In genomic region chr7:93563584-93563983, GRCh38 we compare ENCODE assay signal across 34 cellular contexts. TPM values are rescaled to one million over a fixed set of nuclear protein-coding genes. Genes with fewer than 3 reads are reported as not detected.
"Had no signal": no experiment of that assay in that cellular context is flagged by ENCODE, and none has a peak within 500 bp of the region (broad histone marks: within the 10 kb centered on the region; RNA-seq: fewer than 3 reads in every experiment).

No MANE protein-coding gene starts in this region.

- H3K27me3 ChIP-seq: MG63 had no signal

- H3K27ac Mint-ChIP-seq: activated CD4-positive, alpha-beta T cell treated with anti-CD3 and anti-CD28 coated beads, Interleukin-2, amount 10 ng/mL, durations not matched to agents 24 days and 14 days; activated CD8-positive, alpha-beta T cell treated with anti-CD3 and anti-CD28 coated beads for 36 hours; activated naive CD4-positive, alpha-beta T cell treated with anti-CD3 and anti-CD28 coated beads, Interleukin-2, amount 10 ng/mL, durations not matched to agents 7 days and 5 days; activated naive CD8-positive, alpha-beta T cell; activated naive CD8-positive, alpha-beta T cell treated with anti-CD3 and anti-CD28 coated beads, Interleukin-2, amount 50 U/mL, for 24 hours; activated T-helper 1 cell treated with anti-CD3 and anti-CD28 coated beads, Interleukin-12 subunit alpha, Interleukin-12 subunit beta, Interleukin-2, Interleukin-4 antibody, amounts not matched to agents 30 ng/mL and 10 ng/mL and 1 ng/mL, durations not matched to agents 14 hours and 24 hours and 36 hours had no signal

- ATAC-seq: activated CD8-positive, alpha-beta T cell treated with anti-CD3 and anti-CD28 coated beads for 36 hours; activated naive CD8-positive, alpha-beta T cell treated with anti-CD3 and anti-CD28 coated beads, Interleukin-2, amount 50 U/mL, for 24 hours; activated T-cell treated with anti-CD3 and anti-CD28 coated beads, Interleukin-2, amount 50 U/mL, for 4 hours; Right ventricle myocardium inferior had no signal

- H3K36me3 ChIP-seq: MG63, WERI-Rb-1 had no signal

- H3K4me3 ChIP-seq: MG63, PC-9 had no signal

- H3K27me3 Mint-ChIP-seq: activated naive CD4-positive, alpha-beta T cell treated with anti-CD3 and anti-CD28 coated beads, Interleukin-2, amount 10 ng/mL, durations not matched to agents 7 days and 5 days; brain had no signal

- DNase-seq: activated CD4-positive, alpha-beta T cell treated with anti-CD3 and anti-CD28 coated beads, Interleukin-2, amount 10 ng/mL, durations not matched to agents 24 days and 14 days; activated CD4-positive, alpha-beta T cell treated with anti-CD3 and anti-CD28 coated beads, Interleukin-2, amount 50 U/mL, for 4 hours; activated CD8-positive, alpha-beta T cell treated with anti-CD3 and anti-CD28 coated beads for 36 hours; activated gamma-delta T cell treated with Interleukin-2 at 50 U/mL for 16 hours; activated naive CD4-positive, alpha-beta T cell treated with anti-CD3 and anti-CD28 coated beads, Interleukin-2, amount 10 ng/mL, durations not matched to agents 7 days and 5 days; activated naive CD8-positive, alpha-beta T cell treated with anti-CD3 and anti-CD28 coated beads, Interleukin-2, amount 50 U/mL, for 24 hours; activated T-cell treated with anti-CD3 and anti-CD28 coated beads, Interleukin-2, amount 50 U/mL, for 4 hours; anterior cingulate cortex; caudate nucleus; cerebellar nuclear complex; Kasumi-1; KG1; MG63; NCI-H1105; NCI-H1417 treated with DMSO at 0.1 percent for 48 hours; NCI-H1694; NCI-H1930; NCI-H2081 treated with DMSO at 0.1 percent for 48 hours; NCI-H345; NCI-H524 treated with DMSO at 0.1 percent for 48 hours; NK-92 treated with Interleukin-12 subunit alpha and Interleukin-12 subunit beta, amount 100 ng/mL, for 24 hours; PC-9; SW 1271; T1000; WERI-Rb-1 had no signal

- H3K4me3 Mint-ChIP-seq: activated CD4-positive, alpha-beta T cell treated with anti-CD3 and anti-CD28 coated beads, Interleukin-2, amount 10 ng/mL, durations not matched to agents 24 days and 14 days; activated CD8-positive, alpha-beta T cell treated with anti-CD3 and anti-CD28 coated beads for 36 hours; activated naive CD4-positive, alpha-beta T cell treated with anti-CD3 and anti-CD28 coated beads, Interleukin-2, amount 10 ng/mL, durations not matched to agents 7 days and 5 days; activated naive CD8-positive, alpha-beta T cell; activated naive CD8-positive, alpha-beta T cell treated with anti-CD3 and anti-CD28 coated beads, Interleukin-2, amount 50 U/mL, for 24 hours; activated T-cell treated with anti-CD3 and anti-CD28 coated beads, Interleukin-2, amount 50 U/mL, for 4 hours; activated T-helper 1 cell treated with anti-CD3 and anti-CD28 coated beads, Interleukin-12 subunit alpha, Interleukin-12 subunit beta, Interleukin-2, Interleukin-4 antibody, amounts not matched to agents 30 ng/mL and 10 ng/mL and 1 ng/mL, durations not matched to agents 14 hours and 24 hours and 36 hours; brain had no signal

- H3K4me1 Mint-ChIP-seq: activated CD4-positive, alpha-beta T cell treated with anti-CD3 and anti-CD28 coated beads, Interleukin-2, amount 10 ng/mL, durations not matched to agents 24 days and 14 days; activated naive CD4-positive, alpha-beta T cell treated with anti-CD3 and anti-CD28 coated beads, Interleukin-2, amount 10 ng/mL, durations not matched to agents 7 days and 5 days; brain had no signal

- H3K36me3 Mint-ChIP-seq: activated naive CD4-positive, alpha-beta T cell treated with anti-CD3 and anti-CD28 coated beads, Interleukin-2, amount 10 ng/mL, durations not matched to agents 7 days and 5 days; activated naive CD8-positive, alpha-beta T cell; brain had no signal

- H3K9me3 Mint-ChIP-seq: activated CD4-positive, alpha-beta T cell treated with anti-CD3 and anti-CD28 coated beads, Interleukin-2, amount 10 ng/mL, durations not matched to agents 24 days and 14 days; activated CD8-positive, alpha-beta T cell treated with anti-CD3 and anti-CD28 coated beads for 36 hours; activated naive CD4-positive, alpha-beta T cell treated with anti-CD3 and anti-CD28 coated beads, Interleukin-2, amount 10 ng/mL, durations not matched to agents 7 days and 5 days; activated naive CD8-positive, alpha-beta T cell treated with anti-CD3 and anti-CD28 coated beads, Interleukin-2, amount 50 U/mL, for 24 hours; activated T-cell treated with anti-CD3 and anti-CD28 coated beads, Interleukin-2, amount 50 U/mL, for 4 hours; activated T-helper 1 cell treated with anti-CD3 and anti-CD28 coated beads, Interleukin-12 subunit alpha, Interleukin-12 subunit beta, Interleukin-2, Interleukin-4 antibody, amounts not matched to agents 30 ng/mL and 10 ng/mL and 1 ng/mL, durations not matched to agents 14 hours and 24 hours and 36 hours; brain had no signal

- H3K27ac ChIP-seq: PC-9, RWPE1, WERI-Rb-1 had no signal

- H3K9me3 ChIP-seq: MG63 had no signal

RNA-seq across cellular contexts. Expression of gene CALCR, which starts 10.9 kb away (rescaled TPM):
- total RNA-seq: activated CD4-positive, alpha-beta T cell treated with anti-CD3 and anti-CD28 coated beads, Interleukin-2, amount 10 ng/mL, durations not matched to agents 24 days and 14 days; activated CD8-positive, alpha-beta memory T cell treated with anti-CD3 and anti-CD28 coated beads for 36 hours; activated CD8-positive, alpha-beta T cell treated with anti-CD3 and anti-CD28 coated beads for 36 hours; activated T-cell treated with anti-CD3 and anti-CD28 coated beads, Interleukin-2, amount 50 U/mL, for 4 hours; activated T-helper 1 cell treated with anti-CD3 and anti-CD28 coated beads, Interleukin-12 subunit alpha, Interleukin-12 subunit beta, Interleukin-2, Interleukin-4 antibody, amounts not matched to agents 30 ng/mL and 10 ng/mL and 1 ng/mL, durations not matched to agents 14 hours and 24 hours and 36 hours; bronchial epithelial cell; PC-9; T-helper 1 cell treated with Interleukin-12 subunit alpha and Interleukin-12 subunit beta and Interleukin-4 antibody, amounts not matched to agents 30 ng/mL and 1 ng/mL, for 36 hours; T-helper 2 cell treated with Interferon-gamma antibody and Interleukin-4, amounts not matched to agents 100 ng/mL and 5 ng/mL, for 36 hours had no signal
